Comparison of ENCODE assay signal across 8 cellular contexts in genomic region chr12:74415633-74416032, GRCh38.
A peak's percentile ranks its signal among the peaks of the same experiment; 100 is the strongest.
DNase-seq lines count a peak whose midpoint lies in the region; ATAC-seq, FAIRE-seq and TF ChIP-seq lines count a peak whose summit lies in the region.

No MANE protein-coding gene starts in this region.

- no peak overlapping the region for H3K4me3 ChIP-seq in HEK293 (ENCODE audit: low read depth, low read length)
- H3K4me3 ChIP-seq in small intestine (ENCODE audit: low read depth in 1 of 2, low read length in 2 of 2), result no peak overlapping the region
- H3K4me3 ChIP-seq in upper lobe of left lung, result no peak overlapping the region
- no peak overlapping the region for H3K4me3 ChIP-seq in uterus

- no peak overlapping the region for H3K27ac ChIP-seq in HEK293 (ENCODE audit: extremely low read depth, low read depth, low read length)
- H3K27ac ChIP-seq in small intestine (ENCODE audit: low read depth in 1 of 2, low read length in 1 of 2), result no peak overlapping the region
- H3K27ac ChIP-seq in upper lobe of left lung, result no peak overlapping the region
- no peak overlapping the region for H3K27ac ChIP-seq in uterus

- H3K36me3 ChIP-seq in HEK293 (ENCODE audit: control insufficient read depth in 2 of 2, insufficient read depth in 1 of 2, low read length in 2 of 2) (no peaks in the 10 kb centered on the region), small intestine (ENCODE audit: control insufficient read depth in 2 of 2, insufficient read depth in 2 of 2, low read length in 2 of 2) (no peaks in the 10 kb centered on the region), upper lobe of left lung (no peaks in the 10 kb centered on the region), uterus (no peaks in the 10 kb centered on the region)

- TF ChIP-seq POLR2A in upper lobe of left lung (IDR thresholded peaks at IDR 0.05), result no peak
- no peak for TF ChIP-seq POLR2A in uterus (IDR thresholded peaks at IDR 0.05)

- H3K27me3 ChIP-seq in small intestine (ENCODE audit: control insufficient read depth in 2 of 2, insufficient read depth in 2 of 2, low read length in 2 of 2) (no peaks in the 10 kb centered on the region), upper lobe of left lung (no peaks in the 10 kb centered on the region), uterus (no peaks in the 10 kb centered on the region)

- no peak for TF ChIP-seq CTCF in HEK293 (tag by site-specific recombination; IDR thresholded peaks at IDR 0.05)
- TF ChIP-seq CTCF in upper lobe of left lung (IDR thresholded peaks at IDR 0.05), result peak in 2 of 6 experiments; percentile 17 to 23
- no peak for TF ChIP-seq CTCF in uterus (IDR thresholded peaks at IDR 0.05)

- intact Hi-C loops in uterus (cut with DNase I; ENCODE audit: low total_unique reads), result no loop called here

- CTCF ChIA-PET in HEK293 (lab: Yijun Ruan, JAX), result interaction anchor here (0.5 to 1.7 kb wide), 8 partner anchors 21 to 258 kb away, joined by 3 to 4 read pairs (median 4); no protein-coding TSS in a partner anchor

- POLR2A ChIA-PET in HEK293 (lab: Yijun Ruan, JAX), result no interaction called here

- no peak for FAIRE-seq in small intestine (lab: Jason Lieb, UNC)

- TF ChIP-seq EP300 in upper lobe of left lung (IDR thresholded peaks at IDR 0.05), result no peak

- no peaks in the 10 kb centered on the region for H3K9me3 ChIP-seq in HEK293 (ENCODE audit: control insufficient read depth, insufficient read depth, low read depth, low read length)
- no peaks in the 10 kb centered on the region for H3K9me3 ChIP-seq in small intestine (ENCODE audit: control insufficient read depth, low read depth)
- H3K9me3 ChIP-seq in upper lobe of left lung, result no peaks in the 10 kb centered on the region
- no peaks in the 10 kb centered on the region for H3K9me3 ChIP-seq in uterus

- DNase-seq in NCI-H748 (lab: John Stamatoyannopoulos, UW; ENCODE audit: unreplicated experiment) (peak; percentile 40), NCI-H748 treated with DMSO at 0.1 percent for 48 hours (lab: John Stamatoyannopoulos, UW) (no peak), NCI-H2227 treated with DMSO at 0.1 percent for 48 hours (lab: John Stamatoyannopoulos, UW) (peak; percentile 34), dermis microvascular lymphatic vessel endothelial cell (ENCODE audit: low read depth in 2 of 2) (peak; percentile 3 to 12), small intestine (peak; percentile 22), upper lobe of left lung (no peak), uterus (no peak)

- ATAC-seq in upper lobe of left lung (ENCODE audit: low FRiP score in 2 of 2), result no peak

- H3K4me1 ChIP-seq in HEK293 (ENCODE audit: control insufficient read depth, insufficient read depth, low read length) (no peaks in the 10 kb centered on the region), small intestine (ENCODE audit: control insufficient read depth in 2 of 2, insufficient read depth in 1 of 2, low read depth in 1 of 2, low read length in 1 of 2) (no peaks in the 10 kb centered on the region), upper lobe of left lung (no peaks in the 10 kb centered on the region), uterus (no peaks in the 10 kb centered on the region)

TF ChIP-seq in HEK293, 187 proteins besides CTCF, POLR2A, EP300 and RAD21:
- TF ChIP-seq ZNF654 (tag by site-specific recombination; IDR thresholded peaks at IDR 0.05; ENCODE audit: low read depth) (peak; percentile 43), ZNF280D (tag by site-specific recombination; IDR thresholded peaks at IDR 0.05) (no peak)

Comparison
In these comparisons a context has a peak if more than half of its experiments do, and no peak if none do; other contexts are left out.
1. DNase-seq: peak in NCI-H748 (single experiment), NCI-H2227 treated with DMSO at 0.1 percent for 48 hours (single experiment), dermis microvascular lymphatic vessel endothelial cell (2 of 2) and small intestine (single experiment); none in NCI-H748 treated with DMSO at 0.1 percent for 48 hours (single experiment), upper lobe of left lung (0 of 2) and uterus (0 of 2).